ENCODE assay signal across 23 cellular contexts in genomic region chr17:58870747-58871146, GRCh38.
DNase-seq lines count a peak whose midpoint lies in the region; ATAC-seq and TF ChIP-seq lines count a peak whose summit lies in the region.
"Had no signal": no experiment of that assay in that cellular context is flagged by ENCODE, and none has a peak within 500 bp of the region (broad histone marks: within the 10 kb centered on the region; RNA-seq: fewer than 3 reads in every experiment).

No MANE protein-coding gene starts in this region.

- TF ChIP-seq CTCF in brain microvascular endothelial cell (IDR thresholded peaks at IDR 0.05; ENCODE audit: low read depth, low read length, missing control alignments) = peak; percentile 17

- peak; percentile 34 for TF ChIP-seq RAD21 in Ishikawa (IDR thresholded peaks at IDR 0.05; ENCODE audit: low read depth)

- no peaks in the 10 kb centered on the region for H3K27me3 ChIP-seq in brain microvascular endothelial cell (replicated peaks)
- H3K27me3 ChIP-seq: suprapubic skin, upper lobe of left lung had no signal

- no peak for ATAC-seq in HG03196 (IDR thresholded peaks at IDR 0.05; ENCODE audit: unreplicated experiment)
- no peak for ATAC-seq in GM19467 (IDR thresholded peaks at IDR 0.05; ENCODE audit: unreplicated experiment)
- ATAC-seq: activated CD8-positive, alpha-beta T cell treated with anti-CD3 and anti-CD28 coated beads for 36 hours had no signal

- no peak for TF ChIP-seq EP300 in Ishikawa (IDR thresholded peaks at IDR 0.05; ENCODE audit: borderline replicate concordance)

- H3K27ac ChIP-seq in brain microvascular endothelial cell = no peak overlapping the region
- H3K27ac ChIP-seq: left ventricle myocardium inferior, PC-9, suprapubic skin, upper lobe of left lung had no signal

- no peak overlapping the region for H3K4me3 ChIP-seq in brain microvascular endothelial cell (ENCODE audit: low read depth, low read length)
- H3K4me3 ChIP-seq: left ventricle myocardium inferior, PC-9, suprapubic skin, upper lobe of left lung had no signal

- DNase-seq in ELR (ENCODE audit: low read depth) (peak; percentile 28), brain microvascular endothelial cell (no peak), iris pigment epithelial cell (ENCODE audit: low read depth) (peak; percentile 2), NCI-H2227 (lab: John Stamatoyannopoulos, UW; ENCODE audit: unreplicated experiment) (no peak)
- DNase-seq: activated CD8-positive, alpha-beta T cell treated with anti-CD3 and anti-CD28 coated beads for 36 hours; C1 segment of cervical spinal cord; COR-L47; effector CD4-positive, alpha-beta T cell; GF-D8; islet precursor cell; Karpas-422; left ventricle myocardium inferior; mesenchymal stem cell; MV-4-11; PC-9; SHP77; stimulated activated naive CD4-positive, alpha-beta T cell; SW 1271; upper lobe of left lung had no signal

- no peaks in the 10 kb centered on the region for H3K36me3 ChIP-seq in brain microvascular endothelial cell (replicated peaks)
- H3K36me3 ChIP-seq: left ventricle myocardium inferior, suprapubic skin, upper lobe of left lung had no signal

- in situ Hi-C loops in brain microvascular endothelial cell (cut with HindIII; ENCODE audit: low pct_ligation_motif_present, low sequenced_read_pairs) = no loop called here

TF ChIP-seq in Ishikawa, 13 proteins besides CTCF, POLR2A, EP300 and RAD21:
- no peak for TF ChIP-seq NFIC (IDR thresholded peaks at IDR 0.05)
- TF ChIP-seq TAF1 (IDR thresholded peaks at IDR 0.05; ENCODE audit: low read depth) = no peak
- TF ChIP-seq ZBTB7A (IDR thresholded peaks at IDR 0.05; ENCODE audit: low read depth) = no peak
- no peak for TF ChIP-seq YY1 (IDR thresholded peaks at IDR 0.05; ENCODE audit: low read depth)
- TF ChIP-seq REST (IDR thresholded peaks at IDR 0.05; ENCODE audit: low read depth) = no peak
- no peak for TF ChIP-seq CEBPB (IDR thresholded peaks at IDR 0.05)
- no peak for TF ChIP-seq TCF12 (IDR thresholded peaks at IDR 0.05; ENCODE audit: low read depth)
- TF ChIP-seq USF1 (IDR thresholded peaks at IDR 0.05) = no peak
- no peak for TF ChIP-seq TEAD4 (IDR thresholded peaks at IDR 0.05)
- no peak for TF ChIP-seq MAX (IDR thresholded peaks at IDR 0.05)
- TF ChIP-seq CREB1 (IDR thresholded peaks at IDR 0.05; ENCODE audit: low read depth) = no peak
- TF ChIP-seq FOXM1 (IDR thresholded peaks at IDR 0.05; ENCODE audit: borderline replicate concordance, low read depth) = no peak
- no peak for TF ChIP-seq EGR1 (IDR thresholded peaks at IDR 0.05)
TF ChIP-seq in Ishikawa: peak in this region for 0.

Comparison
In these comparisons a context has a peak if more than half of its experiments do, and no peak if none do; other contexts are left out.
1. DNase-seq: peak in ELR (single experiment) and iris pigment epithelial cell (single experiment); none in brain microvascular endothelial cell (single experiment) and NCI-H2227 (single experiment).